ENCODE assay signal across 21 cellular contexts in the genomic region with DNA sequence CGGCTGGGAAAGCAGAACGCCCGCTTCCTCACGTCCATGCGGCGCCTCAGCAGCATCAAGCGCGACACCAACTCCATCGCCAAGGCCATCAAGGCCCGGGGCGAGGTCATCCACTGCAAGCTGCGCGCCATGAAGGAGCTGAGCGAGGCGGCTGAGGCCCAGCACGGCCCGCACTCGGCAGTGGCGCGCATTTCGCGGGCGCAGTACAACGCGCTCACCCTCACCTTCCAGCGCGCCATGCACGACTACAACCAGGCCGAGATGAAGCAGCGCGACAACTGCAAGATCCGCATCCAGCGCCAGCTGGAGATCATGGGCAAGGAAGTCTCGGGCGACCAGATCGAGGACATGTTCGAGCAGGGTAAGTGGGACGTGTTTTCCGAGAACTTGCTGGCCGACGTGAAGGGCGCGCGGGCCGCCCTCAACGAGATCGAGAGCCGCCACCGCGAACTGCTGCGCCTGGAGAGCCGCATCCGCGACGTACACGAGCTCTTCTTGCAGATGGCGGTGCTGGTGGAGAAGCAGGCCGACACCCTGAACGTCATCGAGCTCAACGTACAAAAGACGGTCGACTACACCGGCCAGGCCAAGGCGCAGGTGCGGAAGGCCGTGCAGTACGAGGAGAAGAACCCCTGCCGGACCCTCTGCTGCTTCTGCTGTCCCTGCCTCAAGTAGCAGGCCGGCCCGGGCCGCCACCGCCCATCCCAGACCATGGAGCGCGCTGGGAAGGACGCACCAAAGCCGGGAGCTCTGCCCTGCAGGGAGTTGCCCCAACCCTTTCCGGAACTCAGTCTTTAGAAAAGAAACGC.
"Had no signal": no experiment of that assay in that cellular context is flagged by ENCODE, and none has a peak within 500 bp of the region (broad histone marks: within the 10 kb centered on the region; RNA-seq: fewer than 3 reads in every experiment).

No MANE protein-coding gene starts in this region.

- H3K4me3 ChIP-seq: Peyer's patch, SJSA1 had no signal

- H3K27ac ChIP-seq: Peyer's patch, RWPE1, SJSA1 had no signal

- ATAC-seq: activated CD4-positive, CD25-positive, alpha-beta regulatory T cell treated with anti-CD3 and anti-CD28 coated beads, Interleukin-2, amount 50 U/mL, for 24 hours; activated CD8-positive, alpha-beta T cell treated with anti-CD3 and anti-CD28 coated beads, Interleukin-2, amount 10 ng/mL, durations not matched to agents 7 days and 5 days; activated naive CD4-positive, alpha-beta T cell treated with anti-CD3 and anti-CD28 coated beads, Interleukin-2, amount 50 U/mL, for 72 hours; activated naive CD8-positive, alpha-beta T cell treated with anti-CD3 and anti-CD28 coated beads, Interleukin-2, amount 50 U/mL, for 24 hours had no signal

- H3K4me1 ChIP-seq: Peyer's patch, SJSA1 had no signal

- H3K27me3 ChIP-seq: Peyer's patch, SJSA1 had no signal

- FAIRE-seq: astrocyte had no signal

- DNase-seq: activated CD4-positive, alpha-beta T cell treated with anti-CD3 and anti-CD28 coated beads for 4 hours; activated CD4-positive, alpha-beta T cell treated with anti-CD3 and anti-CD28 coated beads, Interleukin-2, amount 50 U/mL, for 4 hours; activated CD8-positive, alpha-beta memory T cell treated with anti-CD3 and anti-CD28 coated beads, Interleukin-2, amount 50 U/mL, for 48 hours; activated CD8-positive, alpha-beta T cell treated with anti-CD3 and anti-CD28 coated beads, Interleukin-2, amount 10 ng/mL, durations not matched to agents 7 days and 5 days; activated naive CD4-positive, alpha-beta T cell treated with Interleukin-2 at 50 U/mL for 16 hours; activated naive CD8-positive, alpha-beta T cell treated with anti-CD3 and anti-CD28 coated beads, Interleukin-2, amount 50 U/mL, for 24 hours; activated T-cell treated with anti-CD3 and anti-CD28 coated beads, Interleukin-2, amount 50 U/mL, for 1 hour; amniotic stem cell; NCI-H1048; NCI-H146; NCI-H187 treated with DMSO at 0.1 percent for 48 hours; NCI-H2081 treated with DMSO at 0.1 percent for 48 hours; NCI-H446; NCI-H524; Peyer's patch; SHP77 had no signal

- H3K9me3 ChIP-seq: Peyer's patch, SJSA1 had no signal
